In genomic region chr15:26082069-26082832, GRCh38 we compare ENCODE assay signal across 8 cellular contexts.
DNase-seq lines count a peak whose midpoint lies in the region; ATAC-seq and TF ChIP-seq lines count a peak whose summit lies in the region.

No MANE protein-coding gene starts in this region.

- peaks cover 40 to 51% (median 48%) of the 10 kb centered on the region in 3 donors for H3K4me1 Mint-ChIP-seq in T-cell

- no peaks in the 10 kb centered on the region for H3K9me3 Mint-ChIP-seq in T-cell

- CTCF ChIA-PET in T-cell (lab: Charles Lee), result no interaction called here

- H3K36me3 Mint-ChIP-seq in T-cell, result no peaks in the 10 kb centered on the region

- H3K79me1 ChIP-seq in trophoblast cell (ENCODE audit: low read length), result peaks cover 3% of the 10 kb centered on the region

- H3K4me1 ChIP-seq in heart right ventricle (peaks cover 0 to 16% (median 0%) of the 10 kb centered on the region in 9 donors), trophoblast cell (ENCODE audit: control insufficient read depth in 1 of 2, insufficient read depth in 2 of 2, low read length in 2 of 2) (peaks cover 3 to 10% of the 10 kb centered on the region in 2 experiments), tibial nerve (peaks cover 0 to 18% (median 0%) of the 10 kb centered on the region in 4 donors)

- H3K4me3 Mint-ChIP-seq in T-cell, result peak overlapping the region; percentile 84 to 91 (median 84)

- H3K4me3 ChIP-seq in GM08714 (ENCODE audit: low read length) (peak overlapping the region; percentile 63; the same call in 1 of the 2 replicates), heart right ventricle (peak overlapping the region; percentile 53 to 98 (median 74)), trophoblast cell (ENCODE audit: low read depth, low read length) (peak overlapping the region; percentile 71), tibial nerve (peak overlapping the region; percentile 68 to 89 (median 78))

- H3K79me2 ChIP-seq in trophoblast cell (ENCODE audit: control insufficient read depth, insufficient read depth, low read length, poor library complexity), result no peaks in the 10 kb centered on the region

- peak overlapping the region; percentile 22 for H2BK5ac ChIP-seq in trophoblast cell (ENCODE audit: low read depth, low read length, poor library complexity)

- POLR2A ChIA-PET in T-cell (lab: Charles Lee), result no interaction called here

- H2BK120ac ChIP-seq in trophoblast cell (ENCODE audit: insufficient read depth, low read length, poor library complexity), result peak overlapping the region; percentile 48

- H2BK12ac ChIP-seq in trophoblast cell (ENCODE audit: low read length), result no peak overlapping the region

- H3K27ac Mint-ChIP-seq in T-cell, result peak overlapping the region; percentile 92 to 97

- peak overlapping the region; percentile 48 for H3K9ac ChIP-seq in trophoblast cell (ENCODE audit: low read length)

- H2AK5ac ChIP-seq in trophoblast cell (ENCODE audit: low read length), result no peak overlapping the region

- no peaks in the 10 kb centered on the region for H3K9me3 ChIP-seq in heart right ventricle
- H3K9me3 ChIP-seq in trophoblast cell (ENCODE audit: insufficient read depth, low read depth, low read length), result no peaks in the 10 kb centered on the region
- no peaks in the 10 kb centered on the region for H3K9me3 ChIP-seq in tibial nerve

- H2AFZ ChIP-seq in trophoblast cell (ENCODE audit: insufficient read depth, low read length, poor library complexity), result peak overlapping the region; percentile 85

- H4K91ac ChIP-seq in trophoblast cell (ENCODE audit: low read depth, low read length), result peak overlapping the region; percentile 85

- peak; percentile 75 to 96 for TF ChIP-seq EP300 in tibial nerve (IDR thresholded peaks at IDR 0.05)

- intact Hi-C loops in heart right ventricle (cut with DNase I), result loop anchor here in 1 of 10 donors (10.0 kb wide), 1 partner anchor 1127 kb away; the partner anchor contains the start of genes SNRPN and SNURF

- peak overlapping the region; percentile 87 for H3K14ac ChIP-seq in trophoblast cell (ENCODE audit: low read length)

- peak overlapping the region; percentile 90 for H4K8ac ChIP-seq in trophoblast cell (ENCODE audit: low read depth, low read length)

- peaks cover 0 to 2% (median 0%) of the 10 kb centered on the region in 7 donors for H3K27me3 ChIP-seq in heart right ventricle
- no peaks in the 10 kb centered on the region for H3K27me3 ChIP-seq in trophoblast cell (ENCODE audit: insufficient read depth, low read length)
- H3K27me3 ChIP-seq in tibial nerve, result no peaks in the 10 kb centered on the region

- H3K36me3 ChIP-seq in heart right ventricle (no peaks in the 10 kb centered on the region), trophoblast cell (ENCODE audit: control insufficient read depth in 1 of 2, insufficient read depth in 2 of 2, low read length in 2 of 2) (no peaks in the 10 kb centered on the region), tibial nerve (no peaks in the 10 kb centered on the region)

- peak overlapping the region; percentile 72 for H3K18ac ChIP-seq in trophoblast cell (ENCODE audit: low read length)

- TF ChIP-seq POLR2A in tibial nerve (IDR thresholded peaks at IDR 0.05), result peak; percentile 81 to 94

- TF ChIP-seq CTCF in heart right ventricle (IDR thresholded peaks at IDR 0.05) (peak in 2 of 9 donors; percentile 7 to 9), tibial nerve (IDR thresholded peaks at IDR 0.05) (peak in 2 of 5 experiments; percentile 10 to 36)

- peak overlapping the region; percentile 88 for H4K12ac ChIP-seq in trophoblast cell (ENCODE audit: low read depth, low read length)

- peaks cover 0 to 6% of the 10 kb centered on the region in 2 donors for H3K27me3 Mint-ChIP-seq in T-cell

- H3K23ac ChIP-seq in trophoblast cell (ENCODE audit: low read length), result no peak overlapping the region

- DNase-seq in NCI-H128 (lab: John Stamatoyannopoulos, UW; ENCODE audit: unreplicated experiment) (peak; percentile 80), T-cell (peak; percentile 88 to 96 (median 93)), amniotic stem cell (lab: John Stamatoyannopoulos, UW) (peak; percentile 90), heart right ventricle (peak; percentile 95 to 96), trophoblast cell (peak; percentile 96 to 98), tibial nerve (ENCODE audit: low spot score in 2 of 2) (peak; percentile 91 to 95)

- peak overlapping the region; percentile 43 for H3K4ac ChIP-seq in trophoblast cell (ENCODE audit: low read depth, low read length)

- H3K27ac ChIP-seq in heart right ventricle, result peak overlapping the region; percentile 44 to 93 (median 88)
- H3K27ac ChIP-seq in trophoblast cell (ENCODE audit: low read depth, low read length), result peak overlapping the region; percentile 68
- peak overlapping the region; percentile 79 to 93 (median 90) for H3K27ac ChIP-seq in tibial nerve

- ATAC-seq in HG02623 (IDR thresholded peaks at IDR 0.05; ENCODE audit: unreplicated experiment), result peak; percentile 95
- ATAC-seq in T-cell (replicated peaks in 1 of 4), result peak; percentile 91 to 96 (median 95)
- ATAC-seq in heart right ventricle, result peak; percentile 98 to 100 (median 99)

- 0 to 1% methylated on average over 44 of the region's 44 CpGs for WGBS in heart right ventricle, 2 donors
- no CpG with 5 or more reads among the region's 44 CpGs for WGBS in trophoblast cell (ENCODE audit: extremely low coverage, insufficient coverage, insufficient read length)
- WGBS in tibial nerve, 2 donors, result 1% methylated on average over 39 to 41 of the region's 44 CpGs

- peak overlapping the region; percentile 75 for H3K4me2 ChIP-seq in trophoblast cell (ENCODE audit: low read length)

Comparison
In these comparisons a context has a peak if more than half of its experiments do, and no peak if none do; other contexts are left out.
1. Peak in every context shown above with its lines: DNase-seq, ATAC-seq, H3K4me3 ChIP-seq and H3K27ac ChIP-seq.